Comparison of ENCODE assay signal across 17 cellular contexts in the genomic region with DNA sequence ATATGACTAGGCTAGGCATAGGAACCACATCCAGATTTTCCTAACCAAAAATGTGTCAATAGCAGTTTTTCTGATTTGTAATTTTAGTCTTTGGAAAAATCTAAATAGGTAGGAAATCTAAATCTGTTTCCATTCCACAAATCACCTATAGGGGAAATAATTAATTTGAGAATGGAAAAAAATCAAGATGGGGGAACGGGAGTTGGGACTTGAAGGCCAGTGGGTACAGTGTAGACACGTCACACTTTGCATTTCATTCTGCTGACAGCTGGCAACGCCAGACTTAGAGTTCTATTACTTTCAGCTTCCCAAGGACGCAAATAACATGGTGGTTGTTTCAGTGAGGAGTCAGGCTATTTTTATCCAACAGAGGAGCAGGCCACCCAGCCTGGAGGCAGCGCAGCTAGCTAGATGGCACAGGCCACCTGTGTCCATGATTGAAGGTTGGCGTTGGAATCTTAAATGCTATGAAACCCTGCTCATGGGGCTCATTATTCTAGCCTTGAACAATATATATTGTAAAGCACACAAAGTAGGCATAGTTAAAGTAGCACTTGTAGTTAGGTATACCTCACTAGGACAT. TPM values are rescaled to one million over a fixed set of nuclear protein-coding genes. Genes with fewer than 3 reads are reported as not detected.
DNase-seq lines count a peak whose midpoint lies in the region; TF ChIP-seq lines count a peak whose summit lies in the region.
"Had no signal": no experiment of that assay in that cellular context is flagged by ENCODE, and none has a peak within 500 bp of the region (broad histone marks: within the 10 kb centered on the region; RNA-seq: fewer than 3 reads in every experiment).

No MANE protein-coding gene starts in this region.

- H3K27me3 Mint-ChIP-seq in MCF 10A (ENCODE audit: insufficient read depth, unreplicated experiment) (no peaks in the 10 kb centered on the region), type B pancreatic cell (no peaks in the 10 kb centered on the region)

- H3K9me3 Mint-ChIP-seq in MCF 10A (ENCODE audit: unreplicated experiment) (no peaks in the 10 kb centered on the region), type B pancreatic cell (no peaks in the 10 kb centered on the region)

- H3K27ac Mint-ChIP-seq in MCF 10A (ENCODE audit: low read depth, unreplicated experiment) (no peak overlapping the region), type B pancreatic cell (no peak overlapping the region)

- DNase-seq in breast epithelium (ENCODE audit: low spot score in 2 of 2) (no peak), MCF 10A (ENCODE audit: unreplicated experiment) (no peak), caudate nucleus (lab: John Stamatoyannopoulos, UW) (no peak), type B pancreatic cell (ENCODE audit: extremely low spot score, unreplicated experiment) (no peak), ovary (no peak), NCI-H2171 (lab: John Stamatoyannopoulos, UW) (no peak)
- DNase-seq in activated CD4-positive, CD25-positive, alpha-beta regulatory T cell (lab: John Stamatoyannopoulos, UW): no peak
- DNase-seq: central memory CD4-positive, alpha-beta T cell; DMS153; GOT3; IMR-90; islet precursor cell; NCI-H1105; stimulated activated CD8-positive, alpha-beta memory T cell treated with anti-CD3 and anti-CD28 coated beads, Interleukin-4, amount 100 ng/mL, for 48 hours had no signal

- H3K4me1 Mint-ChIP-seq in MCF 10A (ENCODE audit: insufficient read depth, unreplicated experiment) (peaks cover 32% of the 10 kb centered on the region), type B pancreatic cell (ENCODE audit: unreplicated experiment) (peaks cover 29% of the 10 kb centered on the region)

- H3K36me3 Mint-ChIP-seq in MCF 10A (ENCODE audit: insufficient read depth, unreplicated experiment): peaks cover 62% of the 10 kb centered on the region
- H3K36me3 Mint-ChIP-seq in type B pancreatic cell: peaks cover 31% of the 10 kb centered on the region

- H3K4me3 ChIP-seq in breast epithelium: no peak overlapping the region
- no peak overlapping the region for H3K4me3 ChIP-seq in muscle layer of colon (ENCODE audit: low read depth in 1 of 2, low read length in 2 of 2)
- H3K4me3 ChIP-seq in ovary: no peak overlapping the region
- H3K4me3 ChIP-seq: SJSA1, vagina had no signal

- intact Hi-C loops in breast epithelium (cut with DNase I; ENCODE audit: low total_unique reads): no loop called here
- intact Hi-C loops in MCF 10A (cut with micrococcal nuclease): no loop called here
- intact Hi-C loops in ovary (cut with DNase I): no loop called here

- no peaks in the 10 kb centered on the region for H3K9me3 ChIP-seq in breast epithelium
- no peaks in the 10 kb centered on the region for H3K9me3 ChIP-seq in muscle layer of colon (ENCODE audit: low read length)
- no peaks in the 10 kb centered on the region for H3K9me3 ChIP-seq in ovary
- H3K9me3 ChIP-seq: SJSA1, vagina had no signal

- TF ChIP-seq POLR2A in breast epithelium (IDR thresholded peaks at IDR 0.05) (no peak), ovary (IDR thresholded peaks at IDR 0.05) (no peak)

- no peak for TF ChIP-seq EP300 in ovary (IDR thresholded peaks at IDR 0.05)

- 77 to 83% (median 80%) methylated on average over 6 of the region's 6 CpGs for WGBS in ovary, 3 donors

- POLR2A ChIA-PET in MCF 10A (lab: Yijun Ruan, JAX): interaction anchor here (1.0 to 6.0 kb wide), 3 partner anchors 8 to 28 kb away, joined by 4 to 68 read pairs (median 10); no protein-coding TSS in a partner anchor

- CTCF ChIA-PET in MCF 10A (lab: Yijun Ruan, JAX): interaction anchor here (3.0 kb wide), 1 partner anchor 71 kb away, joined by 10 read pairs; no protein-coding TSS in a partner anchor

- H3K9ac ChIP-seq in muscle layer of colon (ENCODE audit: low read length): no peak overlapping the region

- H3K27me3 ChIP-seq in breast epithelium: no peaks in the 10 kb centered on the region
- H3K27me3 ChIP-seq in muscle layer of colon (ENCODE audit: control insufficient read depth in 1 of 2, insufficient read depth in 2 of 2, low read length in 2 of 2): no peaks in the 10 kb centered on the region
- H3K27me3 ChIP-seq in ovary: no peaks in the 10 kb centered on the region
- H3K27me3 ChIP-seq: SJSA1, vagina had no signal

- peaks cover 6 to 14% of the 10 kb centered on the region in 2 donors for H3K4me1 ChIP-seq in breast epithelium
- H3K4me1 ChIP-seq in muscle layer of colon (ENCODE audit: insufficient read depth, low read length): peaks cover 57% of the 10 kb centered on the region
- H3K4me1 ChIP-seq in ovary (ENCODE audit: insufficient read depth): peaks cover 20% of the 10 kb centered on the region

- H3K4me3 Mint-ChIP-seq in MCF 10A (ENCODE audit: unreplicated experiment): no peak overlapping the region
- H3K4me3 Mint-ChIP-seq in type B pancreatic cell: no peak overlapping the region

- peak in 1 of 3 donors; percentile 11 for TF ChIP-seq CTCF in breast epithelium (IDR thresholded peaks at IDR 0.05)
- TF ChIP-seq CTCF in MCF 10A (IDR thresholded peaks at IDR 0.05; ENCODE audit: unreplicated experiment): no peak
- TF ChIP-seq CTCF in type B pancreatic cell (conservative IDR thresholded peaks at IDR 0.05): peak; percentile 37
- TF ChIP-seq CTCF in ovary (IDR thresholded peaks at IDR 0.05): no peak

- H3K27ac ChIP-seq in breast epithelium (peak overlapping the region; percentile 8 to 22), caudate nucleus (ENCODE audit: low read depth, low read length) (peak overlapping the region; percentile 9), muscle layer of colon (ENCODE audit: low read depth, low read length) (peak overlapping the region; percentile 35), ovary (no peak overlapping the region)
- H3K27ac ChIP-seq: SJSA1, vagina had no signal

- no TSS peak for BruUV-seq in MCF 10A (replicated peaks; lab: Mats Ljungman, UMichigan)

- H3K36me3 ChIP-seq in breast epithelium (no peaks in the 10 kb centered on the region), muscle layer of colon (ENCODE audit: insufficient read depth, low read length) (peaks cover 34% of the 10 kb centered on the region), ovary (no peaks in the 10 kb centered on the region)

RNA-seq across cellular contexts. Expression of a gene that starts 23.4 kb away (rescaled TPM):
- total RNA-seq in breast epithelium (10 to 100 TPM; 60.6 to 100.0 (median 95.9) TPM), MCF 10A (2022) (142 and 179 TPM in 2 replicates), type B pancreatic cell (ENCODE audit: low replicate concordance) (203 and 304 TPM in 2 replicates), ovary (100 to 1,000 TPM in 5 of 7 donors, 10 to 100 TPM in 2; 71.0 to 240 (median 216) TPM)
- polyA plus RNA-seq in ovary: 100 to 1,000 TPM; 175 to 273 TPM

RNA-seq across cellular contexts. Expression of a gene that starts 28.6 kb away (rescaled TPM):
- total RNA-seq in breast epithelium (100 to 1,000 TPM in 2 of 3 donors, 10 to 100 TPM in 1; 63.8 to 133 (median 124) TPM), MCF 10A (2022) (135 and 180 TPM in 2 replicates), type B pancreatic cell (ENCODE audit: low replicate concordance) (74.7 and 95.0 TPM in 2 replicates), ovary (100 to 1,000 TPM; 120 to 198 (median 157) TPM)
- 100 to 1,000 TPM; 128 to 131 TPM for polyA plus RNA-seq in ovary

Comparison
In these comparisons a context has a peak if more than half of its experiments do, and no peak if none do; other contexts are left out.
1. H3K27ac ChIP-seq: peak in breast epithelium (2 of 2), caudate nucleus (single experiment) and muscle layer of colon (single experiment); none in ovary (0 of 2).